In the genomic region with DNA sequence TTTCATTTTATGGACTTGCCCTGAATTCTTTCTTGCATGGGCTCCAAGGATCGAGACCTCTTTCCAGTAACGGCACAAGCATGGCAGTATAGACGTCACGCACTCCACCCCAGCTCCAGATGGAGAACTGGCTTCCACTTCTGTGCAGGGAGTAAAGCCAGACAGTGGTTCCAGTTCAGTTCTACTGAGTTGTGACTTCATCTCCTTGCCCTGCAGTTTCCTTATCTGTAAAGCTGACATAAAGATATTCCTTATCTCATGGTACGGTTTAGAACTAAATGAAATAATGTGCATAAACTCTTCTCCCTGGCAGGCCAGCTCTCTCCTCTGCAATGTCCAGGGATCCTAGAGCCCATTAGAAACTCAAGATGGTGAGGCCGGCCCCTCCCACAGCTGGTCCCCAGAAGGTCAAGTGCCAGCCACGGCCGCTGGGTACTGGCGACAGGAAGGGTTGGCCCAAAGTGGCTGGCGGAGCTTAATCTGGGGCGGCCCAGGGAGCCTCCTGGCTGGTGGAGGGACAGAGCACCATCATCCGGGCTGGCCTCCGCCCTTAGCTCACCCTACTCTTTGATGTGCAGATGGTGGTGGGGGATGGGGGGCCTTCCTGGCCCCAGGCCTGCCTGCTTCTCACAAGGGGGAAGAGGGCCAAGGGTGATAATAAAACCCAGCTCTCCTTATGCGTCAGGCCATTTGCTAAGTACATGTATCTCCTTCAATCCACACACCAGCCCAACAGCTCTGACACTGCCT, we compare ENCODE assay signal across 13 cellular contexts. TPM values are rescaled to one million over a fixed set of nuclear protein-coding genes. Genes with fewer than 3 reads are reported as not detected.
A peak's percentile ranks its signal among the peaks of the same experiment; 100 is the strongest.
DNase-seq lines count a peak whose midpoint lies in the region; ATAC-seq, FAIRE-seq and TF ChIP-seq lines count a peak whose summit lies in the region.
"Had no signal": no experiment of that assay in that cellular context is flagged by ENCODE, and none has a peak within 500 bp of the region (broad histone marks: within the 10 kb centered on the region; RNA-seq: fewer than 3 reads in every experiment).

No MANE protein-coding gene starts in this region.

- peak; percentile 3 for TF ChIP-seq POLR2A in endothelial cell of umbilical vein (IDR thresholded peaks at IDR 0.05; ENCODE audit: low read depth, low read length)

- H3K79me2 ChIP-seq in endothelial cell of umbilical vein (ENCODE audit: control insufficient read depth, insufficient read depth, low read length), result no peaks in the 10 kb centered on the region
- H3K79me2 ChIP-seq: parathyroid adenoma had no signal

- TF ChIP-seq CTCF in endothelial cell of umbilical vein (IDR thresholded peaks at IDR 0.05; ENCODE audit: extremely low read depth in 1 of 2, insufficient read depth in 1 of 2, low read depth in 1 of 2, low read length in 2 of 2), result no peak

- H4K20me1 ChIP-seq in endothelial cell of umbilical vein (replicated peaks; ENCODE audit: control insufficient read depth, extremely low read depth, insufficient read depth, low read length), result no peaks in the 10 kb centered on the region

- dilution Hi-C loops in endothelial cell of umbilical vein (cut with MboI; ENCODE audit: extremely low pct_ligation_motif_present, low sequenced_read_pairs), result no loop called here

- H2AFZ ChIP-seq in endothelial cell of umbilical vein (ENCODE audit: low read depth, low read length), result no peak overlapping the region
- H2AFZ ChIP-seq: parathyroid adenoma had no signal

- H3K9me3 ChIP-seq in endothelial cell of umbilical vein (replicated peaks; ENCODE audit: control insufficient read depth, insufficient read depth, low read length) (no peaks in the 10 kb centered on the region), mucosa of rectum (ENCODE audit: control insufficient read depth in 2 of 2, low read length in 2 of 2) (peaks cover 0 to 7% of the 10 kb centered on the region in 2 donors)
- H3K9me3 ChIP-seq: testis had no signal

- H3K9ac ChIP-seq in endothelial cell of umbilical vein (replicated peaks; ENCODE audit: extremely low read depth, insufficient read depth, low read length) (no peak overlapping the region), mucosa of rectum (ENCODE audit: low read depth in 1 of 2, low read length in 2 of 2) (peak overlapping the region; percentile 41 to 76)
- H3K9ac ChIP-seq: parathyroid adenoma had no signal

- POLR2A ChIA-PET in endothelial cell of umbilical vein (lab: Charles Lee), result interaction anchor here (0.6 to 1.0 kb wide), 2 partner anchors 15 to 92 kb away, joined by 3 to 4 read pairs; no protein-coding TSS in a partner anchor

- intact Hi-C loops in endothelial cell of umbilical vein (cut with micrococcal nuclease), result no loop called here

- no peaks in the 10 kb centered on the region for H3K27me3 ChIP-seq in endothelial cell of umbilical vein (ENCODE audit: control insufficient read depth in 2 of 2, insufficient read depth in 2 of 2, low read length in 2 of 2)
- no peaks in the 10 kb centered on the region for H3K27me3 ChIP-seq in mucosa of rectum (ENCODE audit: control insufficient read depth in 2 of 2, insufficient read depth in 2 of 2, low read length in 2 of 2)
- H3K27me3 ChIP-seq: testis had no signal

- CTCF ChIA-PET in endothelial cell of umbilical vein (lab: Charles Lee), result interaction anchor here (1.2 to 5.3 kb wide), 6 partner anchors 10 to 93 kb away, joined by 3 to 38 read pairs (median 7); no protein-coding TSS in a partner anchor

- peak; percentile 80 for DNase-seq in DMS 273 (lab: John Stamatoyannopoulos, UW; ENCODE audit: unreplicated experiment)
- DNase-seq in NCI-H82 treated with DMSO at 0.1 percent for 48 hours (lab: John Stamatoyannopoulos, UW; ENCODE audit: unreplicated experiment), result peak; percentile 34
- DNase-seq in endothelial cell of umbilical vein (ENCODE audit: low read depth, low spot score), result no peak
- DNase-seq in OCI-M2 (lab: John Stamatoyannopoulos, UW; ENCODE audit: unreplicated experiment), result no peak
- DNase-seq in activated CD8-positive, alpha-beta memory T cell treated with anti-CD3 and anti-CD28 coated beads for 24 hours, result no peak
- no peak for DNase-seq in RCC 7860 (ENCODE audit: low spot score)
- DNase-seq: activated gamma-delta T cell, DND-41, immature natural killer cell, testis had no signal

- no peaks in the 10 kb centered on the region for H3K9me1 ChIP-seq in endothelial cell of umbilical vein (replicated peaks; ENCODE audit: control insufficient read depth, extremely low read depth, insufficient read depth, low read length)

- H3K27ac ChIP-seq in endothelial cell of umbilical vein (ENCODE audit: insufficient read depth, low read depth, low read length), result no peak overlapping the region
- H3K27ac ChIP-seq in mucosa of rectum (ENCODE audit: low read depth in 2 of 2, low read length in 2 of 2), result peak overlapping the region; percentile 97 to 98
- H3K27ac ChIP-seq: parathyroid adenoma, testis had no signal

- ATAC-seq in esophagus mucosa, result no peak

- FAIRE-seq in endothelial cell of umbilical vein (lab: Jason Lieb, UNC) (no peak), RCC 7860 (lab: Jason Lieb, UNC) (no peak)

- H3K4me2 ChIP-seq in endothelial cell of umbilical vein (ENCODE audit: insufficient read depth, low read length), result no peak overlapping the region

- no TSS peak for BruUV-seq in endothelial cell of umbilical vein (replicated peaks; lab: Mats Ljungman, UMichigan)

- H3K4me1 ChIP-seq in endothelial cell of umbilical vein (ENCODE audit: control insufficient read depth, extremely low read depth, insufficient read depth, low read length) (no peaks in the 10 kb centered on the region), mucosa of rectum (ENCODE audit: control insufficient read depth in 2 of 2, insufficient read depth in 2 of 2, low read length in 2 of 2) (peaks cover 43 to 68% of the 10 kb centered on the region in 2 donors)
- H3K4me1 ChIP-seq: parathyroid adenoma, testis had no signal

- H3K4me3 ChIP-seq in endothelial cell of umbilical vein (replicated peaks in 1 of 3; ENCODE audit: insufficient read depth in 1 of 3, low read depth in 1 of 3, low read length in 3 of 3), result no peak overlapping the region
- H3K4me3 ChIP-seq in mucosa of rectum (ENCODE audit: low read length in 2 of 2), result no peak overlapping the region
- H3K4me3 ChIP-seq: testis had no signal

- H3K36me3 ChIP-seq in endothelial cell of umbilical vein (ENCODE audit: control insufficient read depth in 2 of 2, extremely low read depth in 1 of 2, insufficient read depth in 2 of 2, low read length in 2 of 2) (peaks cover 5 to 7% of the 10 kb centered on the region in 2 experiments), mucosa of rectum (ENCODE audit: control insufficient read depth in 2 of 2, insufficient read depth in 2 of 2, low read length in 2 of 2) (peaks cover 3 to 6% of the 10 kb centered on the region in 2 donors)

TF ChIP-seq in endothelial cell of umbilical vein, 7 proteins besides CTCF, POLR2A, EP300 and RAD21:
- TF ChIP-seq GATA2 (IDR thresholded peaks at IDR 0.05; ENCODE audit: insufficient read depth, insufficient read length, low read depth, low read length) (no peak), POLR2AphosphoS5 (IDR thresholded peaks at IDR 0.05; ENCODE audit: insufficient read depth, low read depth, low read length) (peak; percentile 42), EZH2 (IDR thresholded peaks at IDR 0.05; ENCODE audit: borderline replicate concordance, low read depth, low read length, severe bottlenecking) (no peak), MYC (IDR thresholded peaks at IDR 0.05; ENCODE audit: low read depth, low read length) (no peak), FOS (IDR thresholded peaks at IDR 0.05; ENCODE audit: borderline replicate concordance, insufficient read depth, low read length) (no peak), MAX (IDR thresholded peaks at IDR 0.05; ENCODE audit: insufficient read depth, insufficient read length) (no peak)

RNA-seq across cellular contexts. Expression of gene MESP2, which starts 7.2 kb away (rescaled TPM):
- 0.42 TPM in 1 of 2 replicates, not detected in the other for total RNA-seq in endothelial cell of umbilical vein
- polyA plus RNA-seq in endothelial cell of umbilical vein, result 0.21 and 0.43 TPM in 2 replicates
- 0.14 and 0.22 TPM in 2 replicates for polyA plus RNA-seq in endothelial cell of umbilical vein (2011; cell fraction: cytosol; rRNA removed)
- not detected in 2 replicates for polyA plus RNA-seq in endothelial cell of umbilical vein (2011; cell fraction: nucleus; rRNA removed)
- 0.27 and 0.64 TPM in 2 replicates for polyA plus RNA-seq in endothelial cell of umbilical vein (2012)
- not detected in 2 replicates for polyA minus RNA-seq in endothelial cell of umbilical vein
- not detected for polyA minus RNA-seq in endothelial cell of umbilical vein (2011; cell fraction: cytosol; rRNA and poly(A)+ RNA removed)
- not detected in 2 replicates for polyA minus RNA-seq in endothelial cell of umbilical vein (2011; cell fraction: nucleus; rRNA and poly(A)+ RNA removed)
- total RNA-seq in esophagus mucosa, result 0.40 TPM
- polyA plus RNA-seq: immature natural killer cell had no signal

RNA-seq across cellular contexts. Expression of gene ANPEP, which starts 31.4 kb away (rescaled TPM):
- 199 and 221 TPM in 2 replicates for total RNA-seq in endothelial cell of umbilical vein
- polyA plus RNA-seq in endothelial cell of umbilical vein, result 177 and 190 TPM in 2 replicates
- polyA plus RNA-seq in endothelial cell of umbilical vein (2011; cell fraction: cytosol; rRNA removed), result 189 and 193 TPM in 2 replicates
- 268 and 281 TPM in 2 replicates for polyA plus RNA-seq in endothelial cell of umbilical vein (2011; cell fraction: nucleus; rRNA removed)
- polyA plus RNA-seq in endothelial cell of umbilical vein (2012), result 227 and 501 TPM in 2 replicates
- polyA minus RNA-seq in endothelial cell of umbilical vein, result 193 and 209 TPM in 2 replicates
- polyA minus RNA-seq in endothelial cell of umbilical vein (2011; cell fraction: cytosol; rRNA and poly(A)+ RNA removed), result not detected
- polyA minus RNA-seq in endothelial cell of umbilical vein (2011; cell fraction: nucleus; rRNA and poly(A)+ RNA removed), result 83.8 and 94.2 TPM in 2 replicates
- total RNA-seq in esophagus mucosa, result 3.1 TPM

RNA-seq across cellular contexts. Expression of gene MESP1, which starts 32.2 kb away (rescaled TPM):
- total RNA-seq in endothelial cell of umbilical vein (1.0 and 1.7 TPM in 2 replicates), esophagus mucosa (0.44 TPM)
- 0.68 and 1.0 TPM in 2 replicates for polyA plus RNA-seq in endothelial cell of umbilical vein
- polyA plus RNA-seq in endothelial cell of umbilical vein (2011; cell fraction: cytosol; rRNA removed), result 0.21 and 0.35 TPM in 2 replicates
- polyA plus RNA-seq in endothelial cell of umbilical vein (2011; cell fraction: nucleus; rRNA removed), result 0.08 and 0.22 TPM in 2 replicates
- polyA plus RNA-seq in endothelial cell of umbilical vein (2012), result 1.00 and 1.3 TPM in 2 replicates
- polyA minus RNA-seq in endothelial cell of umbilical vein, result not detected in 2 replicates
- 4.2 TPM for polyA minus RNA-seq in endothelial cell of umbilical vein (2011; cell fraction: cytosol; rRNA and poly(A)+ RNA removed)
- 0.24 and 0.53 TPM in 2 replicates for polyA minus RNA-seq in endothelial cell of umbilical vein (2011; cell fraction: nucleus; rRNA and poly(A)+ RNA removed)

Comparison
In these comparisons a context has a peak if more than half of its experiments do, and no peak if none do; other contexts are left out.
1. DNase-seq: peak in DMS 273 (single experiment) and NCI-H82 treated with DMSO at 0.1 percent for 48 hours (single experiment); none in endothelial cell of umbilical vein (single experiment), OCI-M2 (single experiment), activated CD8-positive, alpha-beta memory T cell treated with anti-CD3 and anti-CD28 coated beads for 24 hours (single experiment) and RCC 7860 (single experiment).
2. RNA of gene ANPEP, which starts 31.4 kb away (total RNA-seq): 199 to 221 TPM in endothelial cell of umbilical vein; 3.1 TPM in esophagus mucosa (single experiment); every median in the first group is over 10 times any median in the second.